In the genomic region with DNA sequence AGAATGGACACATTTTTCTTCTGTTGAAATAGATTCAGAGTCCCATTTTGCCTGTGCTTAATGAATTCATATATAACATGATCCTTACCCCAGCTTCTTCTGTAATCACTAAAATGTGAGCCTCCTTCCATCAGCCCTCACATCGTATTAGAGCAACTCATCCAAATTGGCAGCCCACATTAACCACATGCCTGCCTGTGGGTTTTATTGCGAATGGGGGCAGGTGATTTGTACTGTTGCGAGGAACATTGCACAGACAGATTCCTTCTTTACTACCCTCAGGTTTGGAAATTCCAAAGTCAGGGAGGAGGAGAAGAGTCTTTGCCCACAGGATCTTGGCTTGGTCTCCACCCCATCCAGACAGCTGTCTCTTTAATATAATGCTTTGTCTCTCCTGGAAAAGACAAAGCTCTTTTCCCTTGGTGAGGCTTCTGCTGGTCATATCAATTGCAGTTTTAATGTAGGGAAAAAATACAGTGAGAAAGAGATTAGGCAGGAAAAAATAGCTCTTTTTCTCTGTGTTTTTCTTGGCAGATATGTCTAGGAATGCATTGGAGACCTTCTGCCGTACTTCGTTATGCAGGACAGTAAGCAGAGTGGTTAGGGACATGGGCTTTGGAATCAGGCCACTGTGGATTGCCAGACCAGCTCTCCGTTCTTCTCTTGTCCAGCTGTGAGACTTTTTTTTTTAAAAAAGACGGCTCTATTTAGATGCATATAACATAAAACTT, we compare ENCODE assay signal across 18 cellular contexts.
DNase-seq lines count a peak whose midpoint lies in the region; ATAC-seq, FAIRE-seq and TF ChIP-seq lines count a peak whose summit lies in the region.
"Had no signal": no experiment of that assay in that cellular context is flagged by ENCODE, and none has a peak within 500 bp of the region (broad histone marks: within the 10 kb centered on the region; RNA-seq: fewer than 3 reads in every experiment).

No MANE protein-coding gene starts in this region.

- in situ Hi-C loops in GM23248 (cut with MboI) (loop anchor here (25.0 kb wide), 1 partner anchor 616 kb away; no protein-coding TSS in a partner anchor), gastrocnemius medialis (cut with MboI; ENCODE audit: low sequenced_read_pairs in 4 of 4) (no loop called here)

- H3K4me1 ChIP-seq in GM23248 (ENCODE audit: insufficient read depth) (peaks cover 31% of the 10 kb centered on the region), foreskin keratinocyte (peaks cover 6% of the 10 kb centered on the region), gastrocnemius medialis (no peaks in the 10 kb centered on the region)
- H3K4me1 ChIP-seq: heart right ventricle, transverse colon had no signal

- peaks cover 28% of the 10 kb centered on the region; the same call in 1 of the 2 replicates for H3F3A ChIP-seq in GM23248 (ENCODE audit: insufficient read depth)

- H3K79me2 ChIP-seq in GM23248 (ENCODE audit: insufficient read depth) = no peaks in the 10 kb centered on the region

- WGBS in GM23248 (ENCODE audit: low coverage in 1 of 2, low lambda C conversion rate in 2 of 2, missing lambda C conversion rate in 2 of 2), 2 experiments = 5 to 6% methylated on average over 7 of the region's 7 CpGs

- H3K4me3 ChIP-seq in GM23248 (peak overlapping the region; percentile 11), gastrocnemius medialis (no peak overlapping the region)
- H3K4me3 ChIP-seq: heart right ventricle, transverse colon had no signal

- ATAC-seq in foreskin keratinocyte = peak; percentile 84
- no peak for ATAC-seq in gastrocnemius medialis
- ATAC-seq in stimulated activated naive CD8-positive, alpha-beta T cell treated with anti-CD3 and anti-CD28 coated beads, Interleukin-15, Interleukin-2, amounts not matched to agents 100 U/mL and 50 U/mL, for 24 hours = no peak
- ATAC-seq: naive thymus-derived CD4-positive, alpha-beta T cell; SK-N-SH treated with all-trans-retinoic acid at 6 μM for 48 hours had no signal

- no peak overlapping the region for H3K9ac ChIP-seq in GM23248

- peak overlapping the region; percentile 39 for H3K4me2 ChIP-seq in GM23248 (ENCODE audit: unreplicated experiment)

- intact Hi-C loops in gastrocnemius medialis (cut with DNase I; ENCODE audit: low total_unique reads) = no loop called here

- H3K9me2 ChIP-seq in GM23248 (ENCODE audit: insufficient read depth) = no peaks in the 10 kb centered on the region

- H3K36me3 ChIP-seq in GM23248 (ENCODE audit: low read depth) (no peaks in the 10 kb centered on the region), gastrocnemius medialis (no peaks in the 10 kb centered on the region)
- H3K36me3 ChIP-seq: heart right ventricle, transverse colon had no signal

- H3K27me3 ChIP-seq in GM23248 (replicated peaks; ENCODE audit: insufficient read depth) (no peaks in the 10 kb centered on the region), foreskin keratinocyte (no peaks in the 10 kb centered on the region), gastrocnemius medialis (no peaks in the 10 kb centered on the region)
- H3K27me3 ChIP-seq: heart right ventricle, transverse colon had no signal

- H3K27ac ChIP-seq in GM23248 = peak overlapping the region; percentile 54
- no peak overlapping the region for H3K27ac ChIP-seq in foreskin keratinocyte
- no peak overlapping the region for H3K27ac ChIP-seq in gastrocnemius medialis
- H3K27ac ChIP-seq: heart right ventricle, transverse colon, VCaP had no signal

- no peak for TF ChIP-seq POLR2A in gastrocnemius medialis (IDR thresholded peaks at IDR 0.05)

- H4K20me1 ChIP-seq in GM23248 (ENCODE audit: insufficient read depth) = no peaks in the 10 kb centered on the region

- no peak overlapping the region for H2AFZ ChIP-seq in GM23248

- DNase-seq in GM23248 = peak; percentile 81
- DNase-seq in astrocyte of the hippocampus (ENCODE audit: low read depth, low spot score) = peak; percentile 90
- DNase-seq in foreskin keratinocyte = peak; percentile 72 to 85
- DNase-seq in urothelium cell line (ENCODE audit: low spot score) = peak; percentile 37
- no peak for DNase-seq in gastrocnemius medialis
- DNase-seq in stimulated activated naive CD8-positive, alpha-beta T cell treated with anti-CD3 and anti-CD28 coated beads, Interleukin-15, Interleukin-2, amounts not matched to agents 100 U/mL and 50 U/mL, for 24 hours = no peak
- DNase-seq in globus pallidus (ENCODE audit: low spot score) = no peak
- DNase-seq: activated naive CD4-positive, alpha-beta T cell treated with Interleukin-2 at 50 U/mL for 16 hours; COR-L47; endodermal cell; H7; naive thymus-derived CD4-positive, alpha-beta T cell; NCI-H1417; NCI-H446; transverse colon had no signal

- TF ChIP-seq CTCF in foreskin keratinocyte (conservative IDR thresholded peaks at IDR 0.05) (no peak), gastrocnemius medialis (IDR thresholded peaks at IDR 0.05 in 4 of 5, conservative IDR thresholded peaks at IDR 0.05 in 1 of 5) (no peak)

- no peak for FAIRE-seq in urothelium cell line (lab: Jason Lieb, UNC)

- H3K9me3 ChIP-seq in GM23248 (ENCODE audit: low read depth) (no peaks in the 10 kb centered on the region), gastrocnemius medialis (no peaks in the 10 kb centered on the region)
- H3K9me3 ChIP-seq: heart right ventricle, transverse colon had no signal

Comparison
In these comparisons a context has a peak if more than half of its experiments do, and no peak if none do; other contexts are left out.
1. DNase-seq: peak in GM23248 (single experiment), astrocyte of the hippocampus (single experiment), foreskin keratinocyte (2 of 2) and urothelium cell line (single experiment); none in gastrocnemius medialis (0 of 2), stimulated activated naive CD8-positive, alpha-beta T cell treated with anti-CD3 and anti-CD28 coated beads, Interleukin-15, Interleukin-2, amounts not matched to agents 100 U/mL and 50 U/mL, for 24 hours (single experiment) and globus pallidus (single experiment).